ENCODE assay signal across 19 cellular contexts in the genomic region with DNA sequence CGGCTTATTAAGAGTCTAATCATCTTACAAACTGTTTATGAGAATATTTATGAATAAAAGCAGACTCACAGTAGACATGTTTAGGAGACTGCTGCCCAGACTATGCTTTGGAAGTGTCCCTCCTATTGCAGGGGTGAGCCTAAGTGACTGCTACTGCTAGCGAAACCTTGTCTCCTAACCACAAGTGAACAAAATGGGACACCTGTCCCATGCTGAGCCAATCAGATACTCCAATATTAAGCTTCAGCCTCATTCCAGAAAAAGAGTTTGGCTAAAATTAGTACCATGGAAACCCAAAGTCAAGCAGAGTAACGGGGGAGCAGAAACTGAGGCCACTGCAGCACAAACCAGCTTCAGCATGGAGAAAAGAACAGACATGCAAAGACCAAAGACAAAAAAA. TPM values are rescaled to one million over a fixed set of nuclear protein-coding genes. Genes with fewer than 3 reads are reported as not detected.
DNase-seq lines count a peak whose midpoint lies in the region; ATAC-seq, FAIRE-seq and TF ChIP-seq lines count a peak whose summit lies in the region.
"Had no signal": no experiment of that assay in that cellular context is flagged by ENCODE, and none has a peak within 500 bp of the region (broad histone marks: within the 10 kb centered on the region; RNA-seq: fewer than 3 reads in every experiment).

No MANE protein-coding gene starts in this region.

- CTCF ChIA-PET in CD8-positive, alpha-beta memory T cell (lab: Charles Lee) = interaction anchor here (1.4 to 2.0 kb wide), 2 partner anchors 17 to 19 kb away, joined by 3 to 5 read pairs; no protein-coding TSS in a partner anchor
- CTCF ChIA-PET in IMR-90 (lab: Yijun Ruan, JAX) (interaction anchor here (0.6 kb wide), 1 partner anchor 44 kb away, joined by 4 read pairs; no protein-coding TSS in a partner anchor), GM12878 (lab: Yijun Ruan, JAX) (interaction anchor here (1.2 to 5.2 kb wide), 6 partner anchors 14 to 291 kb away, joined by 4 to 28 read pairs (median 7); partner anchors contain the start of gene PDE12)

- ATAC-seq in IMR-90 (ENCODE audit: low read depth) = no peak
- ATAC-seq in GM12878 = no peak
- ATAC-seq in natural killer cell treated with Interleukin-12 subunit alpha and Interleukin-12 subunit beta and Interleukin-15 and Interleukin-18, amount 100 ng/mL, for 72 hours = no peak
- no peak for ATAC-seq in stimulated activated effector memory CD8-positive, alpha-beta T cell treated with anti-CD3 and anti-CD28 coated beads, Interleukin-12 subunit alpha, Interleukin-12 subunit beta, amount 100 ng/mL, for 72 hours
- no peak for ATAC-seq in pancreas
- ATAC-seq: foreskin keratinocyte, left colon had no signal

- SMC1A ChIA-PET in GM12878 (lab: Charles Lee; ENCODE audit: uncharacterized antibody, unreplicated experiment) = interaction anchor here (0.6 to 7.7 kb wide), 6 partner anchors 9 to 290 kb away, joined by 3 to 68 read pairs (median 8); no protein-coding TSS in a partner anchor

- H3K23ac ChIP-seq in IMR-90 (ENCODE audit: low read depth, low read length) = peak overlapping the region; percentile 64

- peaks cover 34 to 61% of the 10 kb centered on the region in 2 experiments for H3K79me1 ChIP-seq in IMR-90 (ENCODE audit: low read depth in 1 of 2, low read length in 2 of 2)

- no peak overlapping the region for H2AK5ac ChIP-seq in IMR-90 (ENCODE audit: low read depth, low read length)

- no peak overlapping the region for H2BK20ac ChIP-seq in IMR-90 (ENCODE audit: low read depth, low read length)

- H3K36me3 ChIP-seq in CD8-positive, alpha-beta memory T cell (ENCODE audit: insufficient read depth, low read length) = no peaks in the 10 kb centered on the region
- no peaks in the 10 kb centered on the region; the same call in 1 of the 2 replicates for H3K36me3 ChIP-seq in IMR-90 (ENCODE audit: control insufficient read depth, insufficient read depth, low read length)
- no peaks in the 10 kb centered on the region; a peak in 1 of 4 replicates for H3K36me3 ChIP-seq in GM12878 (ENCODE audit: control insufficient read depth in 2 of 2, insufficient read depth in 2 of 2, low read length in 1 of 2)
- no peaks in the 10 kb centered on the region for H3K36me3 ChIP-seq in pancreas

- H2BK15ac ChIP-seq in IMR-90 (ENCODE audit: low read depth, low read length) = no peak overlapping the region

- WGBS in IMR-90 (ENCODE audit: extremely low coverage in 2 of 2, insufficient read length in 1 of 2), 2 experiments = 83% methylated on average over 1 of the region's 3 CpGs; no CpG with 5 or more reads in 1 of the 2 experiments
- WGBS in GM12878 (ENCODE audit: insufficient coverage, insufficient replicate concordance, low lambda C conversion rate, missing lambda C conversion rate) = 51% methylated on average over 3 of the region's 3 CpGs
- WGBS in pancreas, 2 donors = 92% methylated on average over 3 of the region's 3 CpGs

- H3K4ac ChIP-seq in IMR-90 (ENCODE audit: low read depth, low read length) = no peak overlapping the region

- dilution Hi-C loops in IMR-90 (cut with HindIII; ENCODE audit: low sequenced_read_pairs, unreplicated experiment) = no loop called here

- no peaks in the 10 kb centered on the region for H3K27me3 Mint-ChIP-seq in CD8-positive, alpha-beta memory T cell
- no peaks in the 10 kb centered on the region for H3K27me3 Mint-ChIP-seq in natural killer cell treated with Interleukin-12 subunit alpha and Interleukin-12 subunit beta and Interleukin-15 and Interleukin-18, amount 100 ng/mL, for 72 hours

- DNase-seq in CD8-positive, alpha-beta memory T cell = no peak
- DNase-seq in IMR-90 (no peak), GM12878 (ENCODE audit: low read depth, low spot score) (no peak), iPS-NIHi7 (ENCODE audit: extremely low spot score) (no peak), pancreas (no peak), GF-D8 (lab: John Stamatoyannopoulos, UW) (no peak)
- DNase-seq in natural killer cell treated with Interleukin-12 subunit alpha and Interleukin-12 subunit beta and Interleukin-15 and Interleukin-18, amount 100 ng/mL, for 72 hours (ENCODE audit: low spot score) = no peak
- no peak for DNase-seq in stimulated activated effector memory CD8-positive, alpha-beta T cell treated with anti-CD3 and anti-CD28 coated beads, Interleukin-12 subunit alpha, Interleukin-12 subunit beta, amount 100 ng/mL, for 72 hours (ENCODE audit: low spot score in 2 of 2)
- DNase-seq: activated CD8-positive, alpha-beta memory T cell treated with anti-CD3 and anti-CD28 coated beads for 24 hours; activated gamma-delta T cell treated with Interleukin-2 at 50 U/mL for 16 hours; foreskin keratinocyte; Karpas-422; left colon; NCI-H1436; NCI-H2171 treated with DMSO at 0.1 percent for 48 hours; spleen had no signal

- FAIRE-seq in GM12878 (lab: Jason Lieb, UNC) (peak; percentile 52), pancreas (lab: Jason Lieb, UNC) (no peak)
- FAIRE-seq: endothelial cell of umbilical vein, G401.6 had no signal

- H4K20me1 ChIP-seq in IMR-90 (ENCODE audit: insufficient read depth, low read length) = peaks cover 35% of the 10 kb centered on the region; the same call in 1 of the 2 replicates
- H4K20me1 ChIP-seq in GM12878 (ENCODE audit: control insufficient read depth, insufficient read depth) = no peaks in the 10 kb centered on the region

- no peak for TF ChIP-seq RAD21 in IMR-90 (IDR thresholded peaks at IDR 0.05; ENCODE audit: low read length)
- TF ChIP-seq RAD21 in GM12878 (IDR thresholded peaks at IDR 0.05; ENCODE audit: insufficient read depth, low read depth, low read length) = no peak

- H3K56ac ChIP-seq in IMR-90 (ENCODE audit: extremely low read depth, insufficient read depth, low read length) = no peak overlapping the region

- no peak overlapping the region for H3K27ac ChIP-seq in CD8-positive, alpha-beta memory T cell (ENCODE audit: low read depth, low read length)
- H3K27ac ChIP-seq in IMR-90 (ENCODE audit: insufficient read depth, low read length) = no peak overlapping the region
- H3K27ac ChIP-seq in GM12878 (ENCODE audit: control insufficient read depth, insufficient read depth) = 0 out of 2 replicates have a peak overlapping the region, but pooled peaks have one; percentile 9
- H3K27ac ChIP-seq in pancreas = no peak overlapping the region
- H3K27ac ChIP-seq: coronary artery, foreskin keratinocyte, spleen had no signal

- POLR2A ChIA-PET in CD8-positive, alpha-beta memory T cell (lab: Charles Lee) = interaction anchor here (0.5 kb wide), 1 partner anchor 988 kb away, joined by 3 read pairs; no protein-coding TSS in a partner anchor
- POLR2A ChIA-PET in IMR-90 (lab: Charles Lee; ENCODE audit: unreplicated experiment) = no interaction called here
- POLR2A ChIA-PET in GM12878 (lab: Charles Lee) = interaction anchor here (0.5 to 5.6 kb wide), 6 partner anchors 9 to 153 kb away, joined by 3 to 39 read pairs (median 5); partner anchors contain the start of gene SLMAP

- in situ Hi-C loops in IMR-90 (cut with MboI; ENCODE audit: low sequenced_read_pairs) (no loop called here), GM12878 (cut with MboI) (no loop called here)

- intact Hi-C loops in IMR-90 (cut with micrococcal nuclease) = no loop called here
- intact Hi-C loops in GM12878 (cut with micrococcal nuclease; ENCODE audit: unreplicated experiment) = no loop called here
- intact Hi-C loops in pancreas (cut with DNase I) = no loop called here

- peak overlapping the region in 5 of 8 donors; percentile 29 to 76 (median 64) for H3K27ac Mint-ChIP-seq in CD8-positive, alpha-beta memory T cell
- H3K27ac Mint-ChIP-seq in natural killer cell treated with Interleukin-12 subunit alpha and Interleukin-12 subunit beta and Interleukin-15 and Interleukin-18, amount 100 ng/mL, for 72 hours = peak overlapping the region; percentile 29 to 34
- no peak overlapping the region for H3K27ac Mint-ChIP-seq in stimulated activated effector memory CD8-positive, alpha-beta T cell treated with anti-CD3 and anti-CD28 coated beads, Interleukin-12 subunit alpha, Interleukin-12 subunit beta, amount 100 ng/mL, for 72 hours

- peaks cover 51 to 78% (median 60%) of the 10 kb centered on the region in 3 donors for H3K4me1 Mint-ChIP-seq in CD8-positive, alpha-beta memory T cell
- peaks cover 30 to 46% of the 10 kb centered on the region in 2 donors for H3K4me1 Mint-ChIP-seq in natural killer cell treated with Interleukin-12 subunit alpha and Interleukin-12 subunit beta and Interleukin-15 and Interleukin-18, amount 100 ng/mL, for 72 hours (ENCODE audit: low read depth in 2 of 2)
- peaks cover 47% of the 10 kb centered on the region for H3K4me1 Mint-ChIP-seq in stimulated activated effector memory CD8-positive, alpha-beta T cell treated with anti-CD3 and anti-CD28 coated beads, Interleukin-12 subunit alpha, Interleukin-12 subunit beta, amount 100 ng/mL, for 72 hours

- TF ChIP-seq POLR2A in IMR-90 (IDR thresholded peaks at IDR 0.05; ENCODE audit: low read depth, low read length) = no peak
- TF ChIP-seq POLR2A in GM12878 (IDR thresholded peaks at IDR 0.05; ENCODE audit: low read depth, low read length) = no peak

- no peak overlapping the region for H3K4me3 ChIP-seq in CD8-positive, alpha-beta memory T cell (ENCODE audit: low read length)
- no peak overlapping the region for H3K4me3 ChIP-seq in IMR-90 (ENCODE audit: insufficient read depth, low read depth, low read length)
- peak overlapping the region; percentile 5; the same call in 1 of the 2 replicates for H3K4me3 ChIP-seq in GM12878
- H3K4me3 ChIP-seq in pancreas = no peak overlapping the region
- H3K4me3 ChIP-seq: coronary artery, spleen had no signal

- H3K4me3 Mint-ChIP-seq in CD8-positive, alpha-beta memory T cell = peak overlapping the region in 6 of 7 donors; percentile 30 to 68 (median 52)
- H3K4me3 Mint-ChIP-seq in natural killer cell treated with Interleukin-12 subunit alpha and Interleukin-12 subunit beta and Interleukin-15 and Interleukin-18, amount 100 ng/mL, for 72 hours = peak overlapping the region; percentile 64
- H3K4me3 Mint-ChIP-seq in stimulated activated effector memory CD8-positive, alpha-beta T cell treated with anti-CD3 and anti-CD28 coated beads, Interleukin-12 subunit alpha, Interleukin-12 subunit beta, amount 100 ng/mL, for 72 hours = no peak overlapping the region

- no peak overlapping the region for H2BK120ac ChIP-seq in IMR-90 (ENCODE audit: low read depth, low read length)

- H3K79me2 ChIP-seq in GM12878 (ENCODE audit: control insufficient read depth, insufficient read depth, low read length) = peaks cover 48% of the 10 kb centered on the region

- peaks cover 58% of the 10 kb centered on the region for H3K4me1 ChIP-seq in CD8-positive, alpha-beta memory T cell (ENCODE audit: insufficient read depth, low read length)
- H3K4me1 ChIP-seq in IMR-90 (ENCODE audit: control insufficient read depth, insufficient read depth, low read length) (no peaks in the 10 kb centered on the region), GM12878 (ENCODE audit: control insufficient read depth, insufficient read depth, low read length) (peaks cover 15% of the 10 kb centered on the region; the same call in 1 of the 2 replicates), pancreas (peaks cover 0 to 15% (median 0%) of the 10 kb centered on the region in 3 donors)

- no peak for TF ChIP-seq CTCF in IMR-90 (conservative IDR thresholded peaks at IDR 0.05; ENCODE audit: low read depth, low read length)
- TF ChIP-seq CTCF in GM12878 (IDR thresholded peaks at IDR 0.05 in 2 of 3, conservative IDR thresholded peaks at IDR 0.05 in 1 of 3; ENCODE audit: control insufficient read depth in 2 of 3, extremely low read depth in 1 of 3, insufficient read depth in 1 of 3, low read depth in 3 of 3, low read length in 3 of 3) = no peak
- no peak for TF ChIP-seq CTCF in pancreas (IDR thresholded peaks at IDR 0.05)

- no peak overlapping the region for H4K5ac ChIP-seq in IMR-90 (ENCODE audit: low read depth, low read length)

- H3K9me1 ChIP-seq in IMR-90 (ENCODE audit: insufficient read depth, low read length) = peaks cover 4% of the 10 kb centered on the region

- H3K18ac ChIP-seq in IMR-90 (ENCODE audit: low read depth, low read length) = no peak overlapping the region

- RAD21 ChIA-PET in GM12878 (lab: Charles Lee; ENCODE audit: unreplicated experiment) = interaction anchor here (0.6 to 2.2 kb wide), 9 partner anchors 10 to 291 kb away, joined by 3 to 10 read pairs (median 4); partner anchors contain the start of gene PDE12

- H3K9me3 Mint-ChIP-seq in CD8-positive, alpha-beta memory T cell = no peaks in the 10 kb centered on the region
- no peaks in the 10 kb centered on the region for H3K9me3 Mint-ChIP-seq in natural killer cell treated with Interleukin-12 subunit alpha and Interleukin-12 subunit beta and Interleukin-15 and Interleukin-18, amount 100 ng/mL, for 72 hours
- H3K9me3 Mint-ChIP-seq in stimulated activated effector memory CD8-positive, alpha-beta T cell treated with anti-CD3 and anti-CD28 coated beads, Interleukin-12 subunit alpha, Interleukin-12 subunit beta, amount 100 ng/mL, for 72 hours = no peaks in the 10 kb centered on the region

- H3K27me3 ChIP-seq in CD8-positive, alpha-beta memory T cell (ENCODE audit: insufficient read depth, low read length, poor library complexity, severe bottlenecking) = no peaks in the 10 kb centered on the region
- no peaks in the 10 kb centered on the region for H3K27me3 ChIP-seq in IMR-90 (ENCODE audit: control insufficient read depth, insufficient read depth, low read length)
- no peaks in the 10 kb centered on the region for H3K27me3 ChIP-seq in GM12878 (replicated peaks in 1 of 2; ENCODE audit: control insufficient read depth in 2 of 2, insufficient read depth in 2 of 2, low read length in 1 of 2)
- H3K27me3 ChIP-seq in pancreas = no peaks in the 10 kb centered on the region
- H3K27me3 ChIP-seq: foreskin keratinocyte, spleen had no signal

- H2BK5ac ChIP-seq in IMR-90 (ENCODE audit: low read depth, low read length, poor library complexity, severe bottlenecking) = no peak overlapping the region

- H3K9ac ChIP-seq in IMR-90 (ENCODE audit: low read depth, low read length) = no peak overlapping the region
- no peak overlapping the region for H3K9ac ChIP-seq in GM12878 (ENCODE audit: control insufficient read depth, insufficient read depth, low read length)

- H4K91ac ChIP-seq in IMR-90 (ENCODE audit: insufficient read depth, low read depth, low read length) = no peak overlapping the region

- H2AK9ac ChIP-seq in IMR-90 (replicated peaks; ENCODE audit: low read depth, low read length, poor library complexity) = no peak overlapping the region

- H3K36me3 Mint-ChIP-seq in CD8-positive, alpha-beta memory T cell = peaks cover 0 to 42% (median 3%) of the 10 kb centered on the region in 3 donors
- H3K36me3 Mint-ChIP-seq in natural killer cell treated with Interleukin-12 subunit alpha and Interleukin-12 subunit beta and Interleukin-15 and Interleukin-18, amount 100 ng/mL, for 72 hours = no peaks in the 10 kb centered on the region
- H3K36me3 Mint-ChIP-seq in stimulated activated effector memory CD8-positive, alpha-beta T cell treated with anti-CD3 and anti-CD28 coated beads, Interleukin-12 subunit alpha, Interleukin-12 subunit beta, amount 100 ng/mL, for 72 hours = peaks cover 42% of the 10 kb centered on the region

- no TSS peak for BruUV-seq in IMR-90 (replicated peaks; lab: Mats Ljungman, UMichigan)
- BruUV-seq in GM12878 (replicated peaks; lab: Mats Ljungman, UMichigan) = no TSS peak

- H3K14ac ChIP-seq in IMR-90 (replicated peaks; ENCODE audit: low read depth, low read length) = no peak overlapping the region

- H2AFZ ChIP-seq in IMR-90 (replicated peaks; ENCODE audit: low read length, poor library complexity) = no peak overlapping the region
- no peak overlapping the region for H2AFZ ChIP-seq in GM12878 (ENCODE audit: control insufficient read depth, low read depth, low read length)

- no peak for TF ChIP-seq EP300 in GM12878 (IDR thresholded peaks at IDR 0.05; ENCODE audit: borderline replicate concordance in 1 of 2, control insufficient read depth in 1 of 2, low read depth in 2 of 2, low read length in 2 of 2)

- H4K8ac ChIP-seq in IMR-90 (ENCODE audit: low read depth in 2 of 2, low read length in 2 of 2) = no peak overlapping the region

- no peaks in the 10 kb centered on the region for H3K9me3 ChIP-seq in CD8-positive, alpha-beta memory T cell (ENCODE audit: low read length)
- H3K9me3 ChIP-seq in IMR-90 (ENCODE audit: control insufficient read depth, insufficient read depth, low read length) (no peaks in the 10 kb centered on the region), GM12878 (replicated peaks; ENCODE audit: control insufficient read depth, insufficient read depth, low read length) (no peaks in the 10 kb centered on the region), pancreas (no peaks in the 10 kb centered on the region)
- H3K9me3 ChIP-seq: spleen had no signal

- no peak overlapping the region for H3K4me2 ChIP-seq in IMR-90 (ENCODE audit: low read depth, low read length)
- H3K4me2 ChIP-seq in GM12878 (ENCODE audit: control insufficient read depth, insufficient read depth) = peak overlapping the region; percentile 19

RNA-seq across cellular contexts. Expression of gene DENND6A, which starts 4.6 kb away (rescaled TPM):
- 10 to 100 TPM; 12.5 to 15.5 TPM for total RNA-seq in CD8-positive, alpha-beta memory T cell
- polyA plus RNA-seq in CD8-positive, alpha-beta memory T cell = 45.0 TPM
- total RNA-seq in IMR-90 (2012; rRNA removed) (9.0 and 10.3 TPM in 2 replicates), GM12878 (2014; rRNA removed) (10.9 and 20.2 TPM in 2 replicates), GM12878 (2014; rRNA removed; fragmentation: Illumina TruSeq; extraction: Trizol) (13.6 and 17.5 TPM in 2 replicates), GM12878 (2021) (13.0 and 15.3 TPM in 2 replicates), pancreas (10 to 100 TPM in 1 of 6 donors, 1 to 10 TPM in 5; 7.2 to 12.0 (median 9.1) TPM)
- polyA plus RNA-seq in IMR-90 (2012; rRNA removed) (3.5 and 3.8 TPM in 2 replicates), GM12878 (2011; rRNA removed) (14.0 and 18.6 TPM in 2 replicates), GM12878 (2014; fragmentation: Illumina TruSeq; extraction: Trizol) (8.5 and 8.8 TPM in 2 replicates), GM12878 (2014; fragmentation: Nextera tagmentation; extraction: Ambion mirVana) (1 to 10 TPM; 1.8 to 3.5 TPM), GM12878 (2014; rRNA removed) (6.7 and 7.8 TPM in 2 replicates), GM12878 (2016; fragmentation: Nextera tagmentation; extraction: Ambion mirVana) (10 to 100 TPM in 1 of 2 experiments, 1 to 10 TPM in 1; 9.7 to 11.1 TPM), pancreas (1 to 10 TPM; 3.3 to 6.1 TPM)
- polyA plus RNA-seq in IMR-90 (2012; cell fraction: cytosol; rRNA removed) = 0.64 and 1.2 TPM in 2 replicates
- polyA plus RNA-seq in IMR-90 (2012; cell fraction: nucleus; rRNA removed; ENCODE audit: low replicate concordance) = 1.3 and 7.0 TPM in 2 replicates
- total RNA-seq in GM12878 (2013; cell fraction: nucleolus; rRNA removed) = 35.1 and 47.7 TPM in 2 replicates
- polyA plus RNA-seq in GM12878 (2011; ENCODE audit: low read depth) = 2.8 TPM
- polyA plus RNA-seq in GM12878 (2011; cell fraction: cytosol; rRNA removed) = 7.3 and 7.6 TPM in 2 replicates
- polyA plus RNA-seq in GM12878 (2011; cell fraction: nucleus; rRNA removed) = 7.7 and 9.6 TPM in 2 replicates
- 5.8 and 11.1 TPM in 2 replicates for polyA plus RNA-seq in GM12878 (2012)
- polyA minus RNA-seq in GM12878 (2011; rRNA and poly(A)+ RNA removed) = 14.7 and 18.6 TPM in 2 replicates
- 8.7 and 8.9 TPM in 2 replicates for polyA minus RNA-seq in GM12878 (2011; cell fraction: cytosol; rRNA and poly(A)+ RNA removed)
- 6.2 and 7.1 TPM in 2 replicates for polyA minus RNA-seq in GM12878 (2011; cell fraction: nucleus; rRNA and poly(A)+ RNA removed)
- total RNA-seq in natural killer cell treated with Interleukin-12 subunit alpha and Interleukin-12 subunit beta and Interleukin-15 and Interleukin-18, amount 100 ng/mL, for 72 hours = 10 to 100 TPM; 19.2 to 28.6 TPM
